8 cellular contexts compared by ENCODE assay signal in the genomic region with DNA sequence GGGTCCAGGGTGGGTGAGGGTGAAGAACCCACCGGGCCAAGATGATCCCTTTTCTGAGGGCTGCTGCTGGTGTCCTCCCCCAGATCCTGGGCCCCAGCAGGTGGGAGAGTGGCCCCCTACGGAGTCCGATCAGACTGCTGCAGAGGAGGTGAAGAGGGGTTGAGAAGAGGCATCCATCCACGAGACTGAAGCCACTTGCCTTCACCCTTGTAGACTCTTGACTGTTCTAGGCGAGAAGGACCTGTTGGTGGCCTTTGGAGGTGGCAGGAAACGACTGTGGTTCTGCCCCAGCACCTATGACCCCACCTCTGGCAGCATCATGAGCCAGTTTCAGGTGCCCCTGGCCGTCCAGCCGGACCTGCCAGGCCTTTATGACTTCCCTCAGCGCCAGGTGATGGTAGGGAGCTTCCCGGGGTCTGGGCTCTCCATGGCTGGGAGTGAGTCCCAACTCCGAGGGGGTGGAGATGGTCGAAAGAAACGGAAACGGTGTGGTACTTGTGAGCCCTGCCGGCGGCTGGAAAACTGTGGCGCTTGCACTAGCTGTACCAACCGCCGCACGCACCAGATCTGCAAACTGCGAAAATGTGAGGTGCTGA. TPM values are rescaled to one million over a fixed set of nuclear protein-coding genes. Genes with fewer than 3 reads are reported as not detected.
DNase-seq lines count a peak whose midpoint lies in the region; ATAC-seq, FAIRE-seq and TF ChIP-seq lines count a peak whose summit lies in the region.

No MANE protein-coding gene starts in this region.

- H3K4me3 ChIP-seq in AG04449 (ENCODE audit: low read depth, low read length) = peak overlapping the region; percentile 58
- H3K4me3 ChIP-seq in KMS-11 (IDR thresholded peaks at IDR 0.05; ENCODE audit: insufficient read depth, low read depth, low read length) = peak overlapping the region; percentile 75
- peak overlapping the region; percentile 57 for H3K4me3 ChIP-seq in astrocyte (ENCODE audit: insufficient read depth, low read depth, low read length)
- H3K4me3 ChIP-seq in mucosa of descending colon = no peak overlapping the region

- H3K4me1 ChIP-seq in KMS-11 (ENCODE audit: low read depth, poor library complexity, severe bottlenecking) (peaks cover 40% of the 10 kb centered on the region), astrocyte (ENCODE audit: insufficient read depth, low read length) (peaks cover 26% of the 10 kb centered on the region), mucosa of descending colon (ENCODE audit: low read depth) (peaks cover 42% of the 10 kb centered on the region)

- H2AFZ ChIP-seq in KMS-11 (ENCODE audit: low read depth) = peak overlapping the region; percentile 80
- H2AFZ ChIP-seq in astrocyte (ENCODE audit: low read depth, low read length) = peak overlapping the region; percentile 56

- TF ChIP-seq CTCF in AG04449 (IDR thresholded peaks at IDR 0.05; ENCODE audit: insufficient read depth, low read length, missing control alignments) = no peak
- no peak for TF ChIP-seq CTCF in KMS-11 (conservative IDR thresholded peaks at IDR 0.05; ENCODE audit: low read depth, low read length)
- TF ChIP-seq CTCF in astrocyte (IDR thresholded peaks at IDR 0.05; ENCODE audit: insufficient read depth, low read depth, low read length) = no peak
- no peak for TF ChIP-seq CTCF in mucosa of descending colon (IDR thresholded peaks at IDR 0.05)

- H3K79me2 ChIP-seq in KMS-11 (ENCODE audit: insufficient read depth, low read depth) = peaks cover 51% of the 10 kb centered on the region
- peaks cover 50% of the 10 kb centered on the region for H3K79me2 ChIP-seq in astrocyte (ENCODE audit: insufficient read depth, low read length)

- POLR2A ChIA-PET in AG04449 (lab: Yijun Ruan, JAX) = no interaction called here

- H3K4me3 Mint-ChIP-seq in astrocyte (ENCODE audit: unreplicated experiment) = peak overlapping the region; percentile 85

- ATAC-seq in mucosa of descending colon = no peak
- ATAC-seq in GM18858 (IDR thresholded peaks at IDR 0.05; ENCODE audit: unreplicated experiment) = no peak
- ATAC-seq in GM18517 (IDR thresholded peaks at IDR 0.05; ENCODE audit: unreplicated experiment) = no peak
- no peak for ATAC-seq in GM21381 (IDR thresholded peaks at IDR 0.05; ENCODE audit: unreplicated experiment)

- H3K9ac ChIP-seq in KMS-11 (peak overlapping the region; percentile 87; the same call in 1 of the 2 replicates), astrocyte (ENCODE audit: low read length) (peak overlapping the region; percentile 71)

- peak overlapping the region; percentile 98 for H3K4me2 ChIP-seq in KMS-11
- H3K4me2 ChIP-seq in astrocyte (ENCODE audit: low read length) = peak overlapping the region; percentile 82

- H3K9me3 ChIP-seq in astrocyte (ENCODE audit: insufficient read depth, low read depth, low read length) (no peaks in the 10 kb centered on the region), mucosa of descending colon (no peaks in the 10 kb centered on the region)

- FAIRE-seq in astrocyte (lab: Jason Lieb, UNC) = no peak

- H3K27ac Mint-ChIP-seq in astrocyte (ENCODE audit: unreplicated experiment) = peak overlapping the region; percentile 41

- no peaks in the 10 kb centered on the region for H3K27me3 Mint-ChIP-seq in astrocyte (ENCODE audit: low read depth, unreplicated experiment)

- H3K36me3 ChIP-seq in KMS-11 (ENCODE audit: insufficient read depth) (no peaks in the 10 kb centered on the region), astrocyte (ENCODE audit: insufficient read depth, low read length) (no peaks in the 10 kb centered on the region), mucosa of descending colon (ENCODE audit: low read depth) (no peaks in the 10 kb centered on the region)

- H3K4me1 Mint-ChIP-seq in astrocyte (ENCODE audit: low read depth, unreplicated experiment) = peaks cover 24% of the 10 kb centered on the region

- DNase-seq in AG04449 (ENCODE audit: low read depth, low spot score) = no peak
- DNase-seq in astrocyte (ENCODE audit: low read depth) = no peak
- peak; percentile 34 to 63 (median 53) for DNase-seq in mucosa of descending colon
- no peak for DNase-seq in SK-N-DZ (ENCODE audit: low spot score)

- intact Hi-C loops in mucosa of descending colon (cut with DNase I, micrococcal nuclease) = no loop called here

- no peaks in the 10 kb centered on the region for H3K9me3 Mint-ChIP-seq in astrocyte (ENCODE audit: unreplicated experiment)

- H3K27ac ChIP-seq in KMS-11 = peak overlapping the region; percentile 66
- H3K27ac ChIP-seq in astrocyte (ENCODE audit: low read depth, low read length) = no peak overlapping the region

- H4K20me1 ChIP-seq in KMS-11 (ENCODE audit: insufficient read depth) (no peaks in the 10 kb centered on the region), astrocyte (ENCODE audit: insufficient read depth, low read length) (peaks cover 36% of the 10 kb centered on the region)

- CTCF ChIA-PET in AG04449 (lab: Yijun Ruan, JAX) = interaction anchor here (2.8 kb wide), 1 partner anchor 162 kb away, joined by 11 read pairs; no protein-coding TSS in a partner anchor

- H3K27me3 ChIP-seq in KMS-11 (ENCODE audit: insufficient read depth, low read depth) (no peaks in the 10 kb centered on the region; the same call in 1 of the 2 replicates), astrocyte (ENCODE audit: insufficient read depth, low read length) (peaks cover 3% of the 10 kb centered on the region)

- peaks cover 9% of the 10 kb centered on the region for H3K36me3 Mint-ChIP-seq in astrocyte (ENCODE audit: low read depth, unreplicated experiment)

RNA-seq across cellular contexts. Expression of gene TET3, which starts 1.5 kb away (rescaled TPM):
- total RNA-seq in astrocyte (32.8 and 39.9 TPM in 2 replicates), mucosa of descending colon (10 to 100 TPM; 16.6 to 28.7 (median 21.9) TPM)
- 7.4 and 8.5 TPM in 2 replicates for polyA plus RNA-seq in SK-N-DZ (2014; cell fraction: cytosol; rRNA removed)
- 6.7 and 12.0 TPM in 2 replicates for polyA plus RNA-seq in SK-N-DZ (2014; cell fraction: nucleus; rRNA removed)

RNA-seq across cellular contexts. Expression of gene DGUOK, which starts 59.5 kb away (rescaled TPM):
- total RNA-seq in astrocyte (84.8 and 86.3 TPM in 2 replicates), mucosa of descending colon (10 to 100 TPM; 36.5 to 61.3 (median 57.8) TPM)
- polyA plus RNA-seq in SK-N-DZ (2014; cell fraction: cytosol; rRNA removed) = 145 and 154 TPM in 2 replicates
- 97.8 and 110 TPM in 2 replicates for polyA plus RNA-seq in SK-N-DZ (2014; cell fraction: nucleus; rRNA removed)

Comparison
In these comparisons a context has a peak if more than half of its experiments do, and no peak if none do; other contexts are left out.
1. DNase-seq: peak in mucosa of descending colon (3 of 3); none in AG04449 (single experiment), astrocyte (single experiment) and SK-N-DZ (single experiment).